In the genomic region with DNA sequence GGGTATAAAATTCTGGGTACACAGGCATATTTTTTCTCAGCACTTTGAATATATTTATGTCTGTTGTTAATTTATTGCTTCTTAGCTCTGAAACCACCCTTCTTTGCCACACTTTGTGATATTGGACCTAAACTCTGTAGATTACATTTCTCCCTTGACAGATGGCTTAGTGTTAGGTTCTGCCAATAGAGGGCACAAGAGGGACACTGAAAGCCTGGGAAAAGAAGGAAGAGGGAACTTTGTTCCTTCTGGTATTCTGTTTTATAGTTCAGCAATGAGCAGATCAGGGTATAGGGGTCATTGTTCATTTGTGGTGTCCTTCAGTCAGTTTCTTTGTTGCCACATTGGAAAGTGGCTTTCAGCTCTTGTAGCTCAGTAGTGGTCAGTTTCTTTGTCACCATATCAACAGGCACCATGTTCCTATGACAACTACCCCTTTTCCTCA, we compare ENCODE assay signal across 10 cellular contexts.
DNase-seq lines count a peak whose midpoint lies in the region; ATAC-seq, FAIRE-seq and TF ChIP-seq lines count a peak whose summit lies in the region.
"Had no signal": no experiment of that assay in that cellular context is flagged by ENCODE, and none has a peak within 500 bp of the region (broad histone marks: within the 10 kb centered on the region; RNA-seq: fewer than 3 reads in every experiment).

No MANE protein-coding gene starts in this region.

- H3K36me3 ChIP-seq in H1 (ENCODE audit: control insufficient read depth in 2 of 4, insufficient read depth in 4 of 4, low read length in 3 of 4), result no peaks in the 10 kb centered on the region
- H3K36me3 ChIP-seq: gastroesophageal sphincter had no signal

- H3K23ac ChIP-seq in H1 (ENCODE audit: insufficient read length), result no peak overlapping the region

- TF ChIP-seq CTCF in H1 (IDR thresholded peaks at IDR 0.05; ENCODE audit: control extremely low read depth in 1 of 3, insufficient read depth in 1 of 3, low read depth in 1 of 3, low read length in 3 of 3), result peak in 2 of 3 experiments; percentile 69 to 75; a peak in 3 of 4 replicates

- no peak overlapping the region for H2BK15ac ChIP-seq in H1 (ENCODE audit: low read length)

- FAIRE-seq in H1 (lab: Jason Lieb, UNC), result peak; percentile 84

- H3K18ac ChIP-seq in H1 (ENCODE audit: extremely low read depth, low read length), result no peak overlapping the region

- no peak overlapping the region for H2BK120ac ChIP-seq in H1 (replicated peaks; ENCODE audit: low read depth, low read length)

- no peak overlapping the region for H3K4ac ChIP-seq in H1 (replicated peaks; ENCODE audit: insufficient read length, low read depth, low read length)

- no peak overlapping the region for H4K5ac ChIP-seq in H1 (ENCODE audit: insufficient read length, low read depth, low read length)

- H3K23me2 ChIP-seq in H1 (ENCODE audit: low read depth, low read length), result no peaks in the 10 kb centered on the region

- TF ChIP-seq RAD21 in H1 (IDR thresholded peaks at IDR 0.05 in 1 of 2, conservative IDR thresholded peaks at IDR 0.05 in 1 of 2; ENCODE audit: low read depth in 2 of 2, low read length in 2 of 2), result peak; percentile 87 to 94

- POLR2A ChIA-PET in H1 (lab: Charles Lee; ENCODE audit: partially characterized antibody), result no interaction called here

- H2AK5ac ChIP-seq in H1 (ENCODE audit: low read depth, low read length), result no peak overlapping the region

- ATAC-seq in GM21526 (IDR thresholded peaks at IDR 0.05; ENCODE audit: low FRiP score, unreplicated experiment), result no peak
- ATAC-seq: gastroesophageal sphincter had no signal

- no peak overlapping the region for H2BK12ac ChIP-seq in H1 (ENCODE audit: low read depth, low read length)

- no peak overlapping the region for H4K91ac ChIP-seq in H1 (replicated peaks; ENCODE audit: insufficient read length, low read length)

- no peak overlapping the region for H3K9ac ChIP-seq in H1 (replicated peaks in 1 of 4; ENCODE audit: extremely low read depth in 1 of 4, low read depth in 3 of 4, low read length in 3 of 4)

- DNase-seq in SIG-M5 treated with dmso at 0.1 percent for 504 hours (lab: John Stamatoyannopoulos, UW; ENCODE audit: unreplicated experiment) (peak; percentile 40), SIG-M5 (lab: John Stamatoyannopoulos, UW) (no peak), NCI-H748 treated with DMSO at 0.1 percent for 48 hours (lab: John Stamatoyannopoulos, UW) (peak; percentile 41), H1 (ENCODE audit: low read depth in 1 of 2, low spot score in 2 of 2) (no peak), superior temporal gyrus (ENCODE audit: extremely low spot score) (peak; percentile 16), D341Med (ENCODE audit: low spot score) (no peak), NCI-H1048 (lab: John Stamatoyannopoulos, UW) (no peak)
- DNase-seq: activated naive CD4-positive, alpha-beta T cell had no signal

- no peak overlapping the region for H3K4me3 ChIP-seq in H1 (ENCODE audit: extremely low read depth in 1 of 4, insufficient read depth in 2 of 4, low read depth in 3 of 4, low read length in 4 of 4)
- H3K4me3 ChIP-seq: gastroesophageal sphincter had no signal

- 0 out of 2 replicates have a peak overlapping the region, but pooled peaks have one; percentile 68 for H2AFZ ChIP-seq in H1 (ENCODE audit: low read length)

- CTCF ChIA-PET in H1 (lab: Charles Lee; ENCODE audit: partially characterized antibody), result interaction anchor here (0.7 to 1.6 kb wide), 6 partner anchors 9 to 559 kb away, joined by 3 to 8 read pairs (median 3); no protein-coding TSS in a partner anchor

- H3K9me3 ChIP-seq in H1 (ENCODE audit: insufficient read depth in 2 of 2, low read depth in 1 of 2, low read length in 1 of 2), result peaks cover 4 to 7% of the 10 kb centered on the region in 2 experiments; a peak in 3 of 4 replicates

- no peak overlapping the region for H2BK5ac ChIP-seq in H1 (ENCODE audit: low read depth, low read length)

- no peaks in the 10 kb centered on the region for H3K79me2 ChIP-seq in H1 (ENCODE audit: control insufficient read depth in 1 of 2, insufficient read depth in 2 of 2, low read length in 2 of 2)

- no peak overlapping the region for H4K8ac ChIP-seq in H1 (ENCODE audit: extremely low read depth, insufficient read depth, low read length)

- H4K20me1 ChIP-seq in H1 (replicated peaks in 1 of 2; ENCODE audit: control insufficient read depth in 1 of 2, insufficient read depth in 2 of 2, low read length in 2 of 2), result no peaks in the 10 kb centered on the region

- H3K79me1 ChIP-seq in H1 (ENCODE audit: low read depth, low read length), result no peaks in the 10 kb centered on the region

- H3K27ac ChIP-seq in H1 (ENCODE audit: low read depth, low read length), result no peak overlapping the region
- H3K27ac ChIP-seq: gastroesophageal sphincter had no signal

- TF ChIP-seq POLR2A in H1 (IDR thresholded peaks at IDR 0.05; ENCODE audit: control extremely low read depth in 1 of 2, low read depth in 2 of 2, low read length in 2 of 2), result no peak

- H3K27me3 ChIP-seq in H1 (replicated peaks in 1 of 4; ENCODE audit: control insufficient read depth in 3 of 4, extremely low read depth in 1 of 4, insufficient read depth in 3 of 4, low read length in 3 of 4), result no peaks in the 10 kb centered on the region
- H3K27me3 ChIP-seq: gastroesophageal sphincter had no signal

- no peak for TF ChIP-seq EP300 in H1 (IDR thresholded peaks at IDR 0.05; ENCODE audit: borderline replicate concordance in 1 of 2, low read depth in 2 of 2, low read length in 2 of 2)

- H2BK20ac ChIP-seq in H1 (ENCODE audit: low read length), result no peak overlapping the region

- no peak overlapping the region for H3K14ac ChIP-seq in H1 (ENCODE audit: insufficient read length)

- H3K4me1 ChIP-seq in H1 (replicated peaks in 1 of 4; ENCODE audit: control insufficient read depth in 3 of 4, insufficient read depth in 4 of 4, low read length in 3 of 4), result no peaks in the 10 kb centered on the region
- H3K4me1 ChIP-seq: gastroesophageal sphincter had no signal

- H3K56ac ChIP-seq in H1 (replicated peaks; ENCODE audit: insufficient read length, low read depth, low read length), result no peak overlapping the region

- no peak overlapping the region for H3K4me2 ChIP-seq in H1 (ENCODE audit: insufficient read depth in 1 of 2, low read depth in 2 of 2, low read length in 2 of 2)

Comparison
In these comparisons a context has a peak if more than half of its experiments do, and no peak if none do; other contexts are left out.
1. DNase-seq: peak in SIG-M5 treated with dmso at 0.1 percent for 504 hours (single experiment), NCI-H748 treated with DMSO at 0.1 percent for 48 hours (single experiment) and superior temporal gyrus (single experiment); none in SIG-M5 (single experiment), H1 (0 of 2), D341Med (single experiment) and NCI-H1048 (single experiment).